Comparison of ENCODE assay signal across 16 cellular contexts in the genomic region with DNA sequence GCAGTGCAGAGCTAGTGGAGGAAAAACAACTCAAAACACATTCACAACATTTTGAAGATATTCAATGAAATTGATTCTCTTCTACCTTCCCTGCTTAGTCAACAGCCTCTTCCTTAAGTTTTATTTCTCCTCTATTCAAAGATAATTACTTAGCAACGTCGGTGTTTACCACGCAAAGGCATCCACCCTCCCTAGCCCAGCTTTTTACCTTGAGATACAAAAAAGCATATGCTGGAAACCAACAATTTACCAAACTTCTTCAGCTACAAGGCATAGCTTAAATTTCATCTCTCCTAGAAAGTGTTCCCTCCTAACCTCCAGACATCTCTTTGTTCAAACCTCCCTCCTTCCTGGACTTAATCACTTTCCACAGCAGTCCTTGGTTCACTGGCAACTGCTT.
DNase-seq lines count a peak whose midpoint lies in the region; ATAC-seq and TF ChIP-seq lines count a peak whose summit lies in the region.
"Had no signal": no experiment of that assay in that cellular context is flagged by ENCODE, and none has a peak within 500 bp of the region (broad histone marks: within the 10 kb centered on the region; RNA-seq: fewer than 3 reads in every experiment).

No MANE protein-coding gene starts in this region.

- H3K27me3 ChIP-seq in SU-DHL-6 (ENCODE audit: low read length) (no peaks in the 10 kb centered on the region), iPS-18a (ENCODE audit: control insufficient read depth, insufficient read depth, low read length) (peaks cover 29% of the 10 kb centered on the region), SJCRH30 (no peaks in the 10 kb centered on the region; the same call in 1 of the 2 replicates)
- H3K27me3 ChIP-seq: brain microvascular endothelial cell, right lobe of liver had no signal

- no peak overlapping the region for H3K27ac Mint-ChIP-seq in natural killer cell
- no peak overlapping the region for H3K27ac Mint-ChIP-seq in natural killer cell treated with Interleukin-12 subunit alpha and Interleukin-12 subunit beta and Interleukin-15 and Interleukin-18, amount 100 ng/mL, for 72 hours

- ATAC-seq in natural killer cell (no peak), GM19455 (IDR thresholded peaks at IDR 0.05; ENCODE audit: unreplicated experiment) (no peak)
- ATAC-seq in natural killer cell treated with Interleukin-12 subunit alpha and Interleukin-12 subunit beta and Interleukin-15 and Interleukin-18, amount 100 ng/mL, for 72 hours, result no peak
- ATAC-seq: foreskin keratinocyte, right lobe of liver had no signal

- H3K4me1 ChIP-seq in iPS-18a (ENCODE audit: control insufficient read depth, low read depth, low read length), result peaks cover 57% of the 10 kb centered on the region
- H3K4me1 ChIP-seq in SJCRH30, result no peaks in the 10 kb centered on the region
- H3K4me1 ChIP-seq: right lobe of liver had no signal

- no peaks in the 10 kb centered on the region for H3K36me3 Mint-ChIP-seq in natural killer cell
- no peaks in the 10 kb centered on the region for H3K36me3 Mint-ChIP-seq in natural killer cell treated with Interleukin-12 subunit alpha and Interleukin-12 subunit beta and Interleukin-15 and Interleukin-18, amount 100 ng/mL, for 72 hours

- H2AFZ ChIP-seq in SU-DHL-6 (ENCODE audit: low read depth, low read length, severe bottlenecking), result no peak overlapping the region

- no peak for TF ChIP-seq CTCF in natural killer cell (IDR thresholded peaks at IDR 0.05)
- TF ChIP-seq CTCF in SU-DHL-6 (IDR thresholded peaks at IDR 0.05; ENCODE audit: insufficient read depth, low read length, poor library complexity, severe bottlenecking), result no peak

- H3K36me3 ChIP-seq in SU-DHL-6 (ENCODE audit: low read length) (no peaks in the 10 kb centered on the region), iPS-18a (ENCODE audit: control insufficient read depth, low read depth, low read length) (no peaks in the 10 kb centered on the region), SJCRH30 (no peaks in the 10 kb centered on the region)
- H3K36me3 ChIP-seq: brain microvascular endothelial cell, right lobe of liver had no signal

- H3K4me3 ChIP-seq in SU-DHL-6 (ENCODE audit: insufficient read depth, low read length, poor library complexity, severe bottlenecking), result peak overlapping the region; percentile 66
- peak overlapping the region; percentile 93 for H3K4me3 ChIP-seq in iPS-18a (ENCODE audit: low read length)
- H3K4me3 ChIP-seq in SJCRH30, result no peak overlapping the region
- H3K4me3 ChIP-seq: right lobe of liver had no signal

- H3K27me3 Mint-ChIP-seq in natural killer cell (ENCODE audit: low read depth in 2 of 2), result peaks cover 17 to 21% of the 10 kb centered on the region in 2 donors
- peaks cover 22 to 39% of the 10 kb centered on the region in 2 donors for H3K27me3 Mint-ChIP-seq in natural killer cell treated with Interleukin-12 subunit alpha and Interleukin-12 subunit beta and Interleukin-15 and Interleukin-18, amount 100 ng/mL, for 72 hours

- peak overlapping the region; percentile 71 for H3K4me2 ChIP-seq in SU-DHL-6 (ENCODE audit: low read depth, low read length, poor library complexity, severe bottlenecking)

- H3K9me3 ChIP-seq in SU-DHL-6 (ENCODE audit: insufficient read depth, low read length) (no peaks in the 10 kb centered on the region), iPS-18a (ENCODE audit: control insufficient read depth, low read depth, low read length) (no peaks in the 10 kb centered on the region), SJCRH30 (replicated peaks) (no peaks in the 10 kb centered on the region)
- H3K9me3 ChIP-seq: right lobe of liver had no signal

- H3K4me3 Mint-ChIP-seq in natural killer cell, result peak overlapping the region; percentile 80
- no peak overlapping the region for H3K4me3 Mint-ChIP-seq in natural killer cell treated with Interleukin-12 subunit alpha and Interleukin-12 subunit beta and Interleukin-15 and Interleukin-18, amount 100 ng/mL, for 72 hours

- intact Hi-C loops in natural killer cell (cut with micrococcal nuclease), result no loop called here

- no peaks in the 10 kb centered on the region for H3K9me2 ChIP-seq in SU-DHL-6 (replicated peaks; ENCODE audit: insufficient read depth, low read length)

- H4K20me1 ChIP-seq in SU-DHL-6 (ENCODE audit: low read depth, low read length), result 0 out of 2 replicates have a peak, but pooled peaks cover 3% of the 10 kb centered on the region

- H3F3A ChIP-seq in SU-DHL-6 (ENCODE audit: insufficient read depth), result no peaks in the 10 kb centered on the region

- H3K79me2 ChIP-seq in SU-DHL-6 (ENCODE audit: insufficient read depth, low read length), result peaks cover 85% of the 10 kb centered on the region

- H3K4me1 Mint-ChIP-seq in natural killer cell, result peaks cover 21 to 24% of the 10 kb centered on the region in 2 donors
- peaks cover 16 to 23% of the 10 kb centered on the region in 2 donors for H3K4me1 Mint-ChIP-seq in natural killer cell treated with Interleukin-12 subunit alpha and Interleukin-12 subunit beta and Interleukin-15 and Interleukin-18, amount 100 ng/mL, for 72 hours (ENCODE audit: low read depth in 2 of 2)

- H3K9me3 Mint-ChIP-seq in natural killer cell, result no peaks in the 10 kb centered on the region
- H3K9me3 Mint-ChIP-seq in natural killer cell treated with Interleukin-12 subunit alpha and Interleukin-12 subunit beta and Interleukin-15 and Interleukin-18, amount 100 ng/mL, for 72 hours, result no peaks in the 10 kb centered on the region

- DNase-seq in natural killer cell (no peak), SHP77 treated with DMSO at 0.1 percent for 48 hours (lab: John Stamatoyannopoulos, UW) (no peak), SJCRH30 (no peak), NCI-H128 (lab: John Stamatoyannopoulos, UW; ENCODE audit: unreplicated experiment) (no peak)
- DNase-seq in natural killer cell treated with Interleukin-12 subunit alpha and Interleukin-12 subunit beta and Interleukin-15 and Interleukin-18, amount 100 ng/mL, for 72 hours (ENCODE audit: low spot score), result no peak
- DNase-seq: brain microvascular endothelial cell; effector memory CD4-positive, alpha-beta T cell; foreskin keratinocyte; MV-4-11; right lobe of liver; stimulated activated naive CD4-positive, alpha-beta T cell treated with Interleukin-2 at 50 U/mL for 16 hours had no signal

- H3K9ac ChIP-seq in SU-DHL-6 (ENCODE audit: low read length), result peak overlapping the region; percentile 78; the same call in 1 of the 2 replicates
- H3K9ac ChIP-seq in iPS-18a (ENCODE audit: low read length), result no peak overlapping the region

- H3K27ac ChIP-seq in SU-DHL-6 (ENCODE audit: low read depth, low read length), result no peak overlapping the region
- H3K27ac ChIP-seq in iPS-18a (ENCODE audit: low read length), result no peak overlapping the region
- no peak overlapping the region for H3K27ac ChIP-seq in SJCRH30
- H3K27ac ChIP-seq: brain microvascular endothelial cell, C4-2B, foreskin keratinocyte, right lobe of liver, RWPE1 had no signal
